In the genomic region with DNA sequence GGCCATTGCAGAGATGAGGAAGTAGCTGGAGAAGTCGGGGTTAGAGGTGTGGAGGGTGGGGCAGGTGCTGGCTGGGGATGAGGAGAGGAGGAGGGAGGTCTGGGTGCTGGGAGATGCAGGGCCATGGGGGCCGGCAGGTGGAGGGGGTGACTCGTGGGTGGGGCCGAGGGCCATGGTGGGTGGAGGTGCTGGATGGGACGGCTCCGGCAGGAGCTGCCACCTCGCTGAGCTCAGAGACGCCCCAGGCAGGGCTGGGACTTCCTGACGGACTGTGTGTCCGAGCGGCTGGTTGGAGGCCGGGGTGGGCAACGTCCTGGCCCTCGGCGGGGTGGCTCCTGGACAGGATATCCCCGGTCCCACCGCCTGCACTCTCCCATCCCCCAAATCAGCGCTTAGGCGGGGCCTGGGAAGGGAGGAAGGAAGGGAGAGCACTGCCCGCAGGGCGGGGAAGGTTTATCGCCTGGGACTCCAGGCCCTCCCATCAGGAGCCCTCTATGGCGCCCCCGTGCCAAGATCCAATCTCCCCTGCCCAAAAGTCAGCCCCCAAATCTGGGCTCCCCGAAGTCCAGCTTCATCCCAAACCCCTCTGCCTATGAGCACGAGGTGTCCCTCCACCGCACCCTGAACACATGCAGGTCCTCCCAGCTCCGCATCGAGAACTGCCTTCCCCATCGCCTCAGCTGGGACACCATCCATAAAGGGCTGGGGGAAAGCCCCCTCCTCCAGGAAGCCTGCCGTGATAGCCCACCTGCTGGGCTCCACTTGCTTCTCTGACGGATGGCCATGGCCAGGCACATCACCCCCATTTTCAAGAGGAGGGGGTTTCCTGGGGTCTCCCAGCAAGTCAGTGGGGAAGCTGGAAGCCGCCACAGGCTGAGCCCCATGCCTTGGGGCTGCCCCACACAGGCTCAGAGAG, we compare ENCODE assay signal across 16 cellular contexts. TPM values are rescaled to one million over a fixed set of nuclear protein-coding genes. Genes with fewer than 3 reads are reported as not detected.
DNase-seq lines count a peak whose midpoint lies in the region; ATAC-seq and TF ChIP-seq lines count a peak whose summit lies in the region.
"Had no signal": no experiment of that assay in that cellular context is flagged by ENCODE, and none has a peak within 500 bp of the region (broad histone marks: within the 10 kb centered on the region; RNA-seq: fewer than 3 reads in every experiment).

No MANE protein-coding gene starts in this region.

- TF ChIP-seq CTCF in GM10266 (IDR thresholded peaks at IDR 0.05; ENCODE audit: control insufficient read depth, insufficient read depth, low read depth, missing control alignments) (no peak), neutrophil (IDR thresholded peaks at IDR 0.05) (no peak)

- peaks cover 17% of the 10 kb centered on the region for H3K27me3 ChIP-seq in neutrophil

- peaks cover 20 to 22% of the 10 kb centered on the region in 2 experiments for H3K4me1 ChIP-seq in neutrophil (ENCODE audit: control insufficient read depth in 1 of 2, insufficient read depth in 1 of 2, low read depth in 1 of 2, low read length in 1 of 2)

- H3K9me3 ChIP-seq in neutrophil: no peaks in the 10 kb centered on the region
- H3K9me3 ChIP-seq: psoas muscle had no signal

- H3K27ac ChIP-seq in caudate nucleus (ENCODE audit: low read depth, low read length) (peak overlapping the region; percentile 6), neutrophil (peak overlapping the region; percentile 84)
- H3K27ac ChIP-seq: psoas muscle had no signal

- peak overlapping the region; percentile 39 to 60 for H3K4me3 ChIP-seq in neutrophil (ENCODE audit: low read depth in 1 of 2, low read length in 1 of 2)
- H3K4me3 ChIP-seq: psoas muscle had no signal

- peak; percentile 42 for DNase-seq in GM10266 (ENCODE audit: extremely low spot score)
- no peak for DNase-seq in caudate nucleus (lab: John Stamatoyannopoulos, UW)
- no peak for DNase-seq in left lobe of liver (ENCODE audit: low spot score)
- no peak for DNase-seq in NCI-H226
- no peak for DNase-seq in NCI-H2081 treated with DMSO at 0.1 percent for 48 hours (lab: John Stamatoyannopoulos, UW)
- DNase-seq: activated CD4-positive, alpha-beta T cell treated with anti-CD3 and anti-CD28 coated beads for 48 hours; GOT3; hippocampal formation; naive B cell; NCI-H446; stimulated activated CD4-positive, alpha-beta T cell treated with anti-CD3 and anti-CD28 coated beads, Interleukin-15, amount 100 ng/mL, for 24 hours; stimulated activated naive CD4-positive, alpha-beta T cell treated with Interleukin-2 at 50 U/mL for 16 hours had no signal

- ATAC-seq in left lobe of liver: peak; percentile 46
- no peak for ATAC-seq in HG02938 (IDR thresholded peaks at IDR 0.05; ENCODE audit: unreplicated experiment)
- ATAC-seq in GM18505 (IDR thresholded peaks at IDR 0.05; ENCODE audit: unreplicated experiment): no peak

- no peaks in the 10 kb centered on the region for H3K36me3 ChIP-seq in neutrophil

- no peak for TF ChIP-seq POLR2A in GM18505 (IDR thresholded peaks at IDR 0.05; ENCODE audit: borderline replicate concordance, extremely low read depth, insufficient read depth, insufficient read length)

RNA-seq across cellular contexts. Expression of a gene that starts 58.3 kb away (rescaled TPM):
- 31.9 TPM for total RNA-seq in left lobe of liver

RNA-seq across cellular contexts. Expression of a gene that starts 58.6 kb away (rescaled TPM):
- total RNA-seq in left lobe of liver: 42.3 TPM
